22 cellular contexts compared by ENCODE assay signal in the genomic region with DNA sequence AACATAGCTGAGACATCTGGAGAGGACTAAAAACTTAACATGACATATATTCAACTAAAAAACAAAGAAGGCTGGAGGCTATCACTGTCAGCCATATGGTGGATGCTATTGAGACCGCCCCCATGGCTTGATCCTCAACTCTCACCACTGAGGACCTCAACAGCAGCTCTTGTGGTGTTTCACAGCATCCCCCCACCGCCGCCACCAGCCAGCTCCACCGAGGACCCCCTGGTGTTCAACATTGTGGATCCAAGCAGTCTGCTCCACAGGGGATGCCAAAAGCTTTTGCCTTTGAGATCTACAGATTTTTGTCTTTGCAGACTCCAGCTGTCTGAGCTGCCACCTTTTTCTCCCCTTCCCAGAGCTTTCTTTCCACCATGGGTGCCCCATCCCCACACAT.
"Had no signal": no experiment of that assay in that cellular context is flagged by ENCODE, and none has a peak within 500 bp of the region (broad histone marks: within the 10 kb centered on the region; RNA-seq: fewer than 3 reads in every experiment).

No MANE protein-coding gene starts in this region.

- H3K4me1 ChIP-seq: heart right ventricle, thyroid gland, upper lobe of left lung, vagina had no signal

- H3K4me3 ChIP-seq: coronary artery, heart right ventricle, lung, ovary, smooth muscle cell, thyroid gland, upper lobe of left lung, vagina had no signal

- H3K4me3 Mint-ChIP-seq: naive B cell, nephron progenitor cell had no signal

- H3K36me3 ChIP-seq: heart right ventricle, neutrophil, ovary, thyroid gland, upper lobe of left lung, vagina had no signal

- DNase-seq: effector CD4-positive, alpha-beta T cell; heart right ventricle; hypothalamus; kidney; left colon; left ventricle myocardium superior; mesenchymal stem cell; naive B cell; nephron progenitor cell; ovary; right cardiac atrium; stimulated activated CD4-positive, alpha-beta T cell treated with anti-CD3 and anti-CD28 coated beads, Interleukin-2, amount 100 ng/mL, for 48 hours; stimulated activated naive CD4-positive, alpha-beta T cell treated with Interleukin-2 at 50 U/mL for 16 hours; thyroid gland had no signal

- H3K27me3 ChIP-seq: heart right ventricle, neutrophil, ovary, thyroid gland, upper lobe of left lung, vagina had no signal

- ATAC-seq: esophagus mucosa, heart right ventricle, left colon, left ventricle myocardium superior, right cardiac atrium had no signal

- H3K4me1 Mint-ChIP-seq: naive B cell, nephron progenitor cell had no signal

- H3K27ac Mint-ChIP-seq: naive B cell, nephron progenitor cell, progenitor cell of endocrine pancreas had no signal

- H3K27me3 Mint-ChIP-seq: progenitor cell of endocrine pancreas had no signal

- H3K27ac ChIP-seq: coronary artery, heart right ventricle, neutrophil, ovary, thyroid gland, upper lobe of left lung, vagina had no signal

- H3K9me3 ChIP-seq: neutrophil, ovary, thyroid gland, vagina had no signal
